In genomic region chr6:127793396-127793795, GRCh38 we compare ENCODE assay signal across 16 cellular contexts.
DNase-seq lines count a peak whose midpoint lies in the region; ATAC-seq and TF ChIP-seq lines count a peak whose summit lies in the region.
"Had no signal": no experiment of that assay in that cellular context is flagged by ENCODE, and none has a peak within 500 bp of the region (broad histone marks: within the 10 kb centered on the region; RNA-seq: fewer than 3 reads in every experiment).

No MANE protein-coding gene starts in this region.

- no peak for ATAC-seq in CD4-positive, alpha-beta T cell (ENCODE audit: poor library complexity)
- no peak for ATAC-seq in activated CD8-positive, alpha-beta T cell treated with anti-CD3 and anti-CD28 coated beads for 36 hours
- no peak for ATAC-seq in naive thymus-derived CD4-positive, alpha-beta T cell
- ATAC-seq in GM19397 (IDR thresholded peaks at IDR 0.05; ENCODE audit: unreplicated experiment): no peak

- POLR2A ChIA-PET in CD4-positive, alpha-beta T cell (lab: Charles Lee): interaction anchor here (1.4 to 1.8 kb wide), 3 partner anchors 11 to 107 kb away, joined by 3 to 4 read pairs (median 3); partner anchors contain the start of gene THEMIS
- POLR2A ChIA-PET in activated CD8-positive, alpha-beta T cell treated with anti-CD3 and anti-CD28 coated beads for 36 hours (lab: Charles Lee): interaction anchor here (1.0 kb wide), 1 partner anchor 20 kb away, joined by 3 read pairs; no protein-coding TSS in a partner anchor
- POLR2A ChIA-PET in naive thymus-derived CD4-positive, alpha-beta T cell (lab: Charles Lee): interaction anchor here (0.9 to 1.5 kb wide), 2 partner anchors 9 to 17 kb away, joined by 3 to 5 read pairs; no protein-coding TSS in a partner anchor

- H3K4me1 Mint-ChIP-seq in activated CD4-positive, alpha-beta T cell treated with anti-CD3 and anti-CD28 coated beads, Interleukin-2, amount 10 ng/mL, durations not matched to agents 24 days and 14 days: peaks cover 35% of the 10 kb centered on the region
- H3K4me1 Mint-ChIP-seq in CD4-positive, alpha-beta T cell (ENCODE audit: low read depth): peaks cover 91% of the 10 kb centered on the region
- H3K4me1 Mint-ChIP-seq in activated CD8-positive, alpha-beta T cell treated with anti-CD3 and anti-CD28 coated beads for 36 hours (ENCODE audit: low read depth): peaks cover 77% of the 10 kb centered on the region
- H3K4me1 Mint-ChIP-seq in naive thymus-derived CD4-positive, alpha-beta T cell: peaks cover 48 to 100% (median 92%) of the 10 kb centered on the region in 7 donors
- H3K4me1 Mint-ChIP-seq in endothelial cell (ENCODE audit: unreplicated experiment): peaks cover 15% of the 10 kb centered on the region
- H3K4me1 Mint-ChIP-seq: H9 had no signal

- no peak overlapping the region for H3K4me3 ChIP-seq in naive thymus-derived CD4-positive, alpha-beta T cell (ENCODE audit: low read length)
- H3K4me3 ChIP-seq: BLaER1 treated with 17β-estradiol and CSF1 and Interleukin-3, amounts not matched to agents 10 nM and 100 nM had no signal

- no peak for TF ChIP-seq CTCF in CD4-positive, alpha-beta T cell (IDR thresholded peaks at IDR 0.05)
- TF ChIP-seq CTCF in activated CD8-positive, alpha-beta T cell treated with anti-CD3 and anti-CD28 coated beads for 36 hours (IDR thresholded peaks at IDR 0.05): no peak
- no peak for TF ChIP-seq CTCF in endothelial cell (IDR thresholded peaks at IDR 0.05; ENCODE audit: unreplicated experiment)

- intact Hi-C loops in activated CD4-positive, alpha-beta T cell treated with anti-CD3 and anti-CD28 coated beads, Interleukin-2, amount 10 ng/mL, durations not matched to agents 24 days and 14 days (cut with micrococcal nuclease): no loop called here
- intact Hi-C loops in CD4-positive, alpha-beta T cell (cut with DNase I, micrococcal nuclease): loop anchor here in 1 of 2 experiments (5.0 kb wide), 1 partner anchor 46 kb away; no protein-coding TSS in a partner anchor
- intact Hi-C loops in activated CD8-positive, alpha-beta T cell treated with anti-CD3 and anti-CD28 coated beads for 36 hours (cut with micrococcal nuclease): no loop called here
- intact Hi-C loops in naive thymus-derived CD4-positive, alpha-beta T cell (cut with micrococcal nuclease): loop anchor here in 1 of 2 donors (2.0 kb wide), 1 partner anchor 17 kb away; no protein-coding TSS in a partner anchor

- no peaks in the 10 kb centered on the region for H3K27me3 Mint-ChIP-seq in activated CD4-positive, alpha-beta T cell treated with anti-CD3 and anti-CD28 coated beads, Interleukin-2, amount 10 ng/mL, durations not matched to agents 24 days and 14 days
- no peaks in the 10 kb centered on the region for H3K27me3 Mint-ChIP-seq in CD4-positive, alpha-beta T cell
- no peaks in the 10 kb centered on the region for H3K27me3 Mint-ChIP-seq in activated CD8-positive, alpha-beta T cell treated with anti-CD3 and anti-CD28 coated beads for 36 hours
- H3K27me3 Mint-ChIP-seq in naive thymus-derived CD4-positive, alpha-beta T cell: no peaks in the 10 kb centered on the region
- H3K27me3 Mint-ChIP-seq in endothelial cell (ENCODE audit: unreplicated experiment): peaks cover 1% of the 10 kb centered on the region

- peak overlapping the region; percentile 14 for H3K27ac Mint-ChIP-seq in activated CD4-positive, alpha-beta T cell treated with anti-CD3 and anti-CD28 coated beads, Interleukin-2, amount 10 ng/mL, durations not matched to agents 24 days and 14 days
- H3K27ac Mint-ChIP-seq in CD4-positive, alpha-beta T cell: peak overlapping the region; percentile 80
- peak overlapping the region; percentile 73 for H3K27ac Mint-ChIP-seq in activated CD8-positive, alpha-beta T cell treated with anti-CD3 and anti-CD28 coated beads for 36 hours
- H3K27ac Mint-ChIP-seq in naive thymus-derived CD4-positive, alpha-beta T cell: peak overlapping the region in 8 of 9 donors; percentile 6 to 90 (median 78)
- H3K27ac Mint-ChIP-seq in endothelial cell (ENCODE audit: unreplicated experiment): no peak overlapping the region
- H3K27ac Mint-ChIP-seq: H9 had no signal

- peaks cover 57% of the 10 kb centered on the region for H3K36me3 Mint-ChIP-seq in activated CD4-positive, alpha-beta T cell treated with anti-CD3 and anti-CD28 coated beads, Interleukin-2, amount 10 ng/mL, durations not matched to agents 24 days and 14 days (ENCODE audit: low read depth)
- peaks cover 54% of the 10 kb centered on the region for H3K36me3 Mint-ChIP-seq in CD4-positive, alpha-beta T cell (ENCODE audit: low read depth)
- peaks cover 68% of the 10 kb centered on the region for H3K36me3 Mint-ChIP-seq in activated CD8-positive, alpha-beta T cell treated with anti-CD3 and anti-CD28 coated beads for 36 hours (ENCODE audit: low read depth)
- peaks cover 10 to 47% (median 20%) of the 10 kb centered on the region in 5 donors for H3K36me3 Mint-ChIP-seq in naive thymus-derived CD4-positive, alpha-beta T cell
- H3K36me3 Mint-ChIP-seq in endothelial cell (ENCODE audit: low read depth, unreplicated experiment): no peaks in the 10 kb centered on the region

- no peaks in the 10 kb centered on the region for H3K27me3 ChIP-seq in CD4-positive, alpha-beta T cell (ENCODE audit: control insufficient read depth, insufficient read depth, low read length)
- H3K27me3 ChIP-seq in naive thymus-derived CD4-positive, alpha-beta T cell (ENCODE audit: control insufficient read depth in 2 of 2, insufficient read depth in 2 of 2, low read length in 2 of 2): no peaks in the 10 kb centered on the region
- H3K27me3 ChIP-seq: BLaER1 treated with 17β-estradiol and CSF1 and Interleukin-3, amounts not matched to agents 10 nM and 100 nM had no signal

- H3K9me3 ChIP-seq in CD4-positive, alpha-beta T cell (ENCODE audit: control insufficient read depth, low read length): no peaks in the 10 kb centered on the region
- no peaks in the 10 kb centered on the region for H3K9me3 ChIP-seq in naive thymus-derived CD4-positive, alpha-beta T cell (ENCODE audit: control insufficient read depth in 2 of 3, low read length in 3 of 3)
- H3K9me3 ChIP-seq: BLaER1 treated with 17β-estradiol and CSF1 and Interleukin-3, amounts not matched to agents 10 nM and 100 nM; Caco-2 had no signal

- CTCF ChIA-PET in CD4-positive, alpha-beta T cell (lab: Charles Lee): interaction anchor here (0.9 to 1.4 kb wide), 3 partner anchors 17 to 554 kb away, joined by 3 read pairs; no protein-coding TSS in a partner anchor
- CTCF ChIA-PET in activated CD8-positive, alpha-beta T cell treated with anti-CD3 and anti-CD28 coated beads for 36 hours (lab: Charles Lee): interaction anchor here (0.8 to 1.0 kb wide), 2 partner anchors 11 to 22 kb away, joined by 3 read pairs; no protein-coding TSS in a partner anchor
- CTCF ChIA-PET in naive thymus-derived CD4-positive, alpha-beta T cell (lab: Charles Lee): interaction anchor here (0.6 to 0.9 kb wide), 2 partner anchors 76 to 1879 kb away, joined by 3 read pairs; no protein-coding TSS in a partner anchor

- no peak for DNase-seq in activated CD4-positive, alpha-beta T cell treated with anti-CD3 and anti-CD28 coated beads, Interleukin-2, amount 10 ng/mL, durations not matched to agents 24 days and 14 days
- no peak for DNase-seq in activated CD4-positive, alpha-beta T cell treated with anti-CD3 and anti-CD28 coated beads, Interleukin-2, amount 50 U/mL, for 4 hours
- DNase-seq in CD4-positive, alpha-beta T cell: no peak
- no peak for DNase-seq in activated CD8-positive, alpha-beta T cell treated with anti-CD3 and anti-CD28 coated beads for 36 hours
- no peak for DNase-seq in naive thymus-derived CD4-positive, alpha-beta T cell
- DNase-seq in endothelial cell (ENCODE audit: low spot score): no peak
- no peak for DNase-seq in SK-N-DZ (ENCODE audit: low spot score)
- DNase-seq: 8988T, Caco-2, H9, Kasumi-1, NCI-H1417 treated with DMSO at 0.1 percent for 48 hours, NCI-H2029 treated with DMSO at 0.1 percent for 48 hours, NCI-H510A had no signal

- H3K9me3 Mint-ChIP-seq in activated CD4-positive, alpha-beta T cell treated with anti-CD3 and anti-CD28 coated beads, Interleukin-2, amount 10 ng/mL, durations not matched to agents 24 days and 14 days: peaks cover 7% of the 10 kb centered on the region
- H3K9me3 Mint-ChIP-seq in CD4-positive, alpha-beta T cell: no peaks in the 10 kb centered on the region
- H3K9me3 Mint-ChIP-seq in activated CD8-positive, alpha-beta T cell treated with anti-CD3 and anti-CD28 coated beads for 36 hours: peaks cover 1% of the 10 kb centered on the region
- H3K9me3 Mint-ChIP-seq in naive thymus-derived CD4-positive, alpha-beta T cell: peaks cover 0 to 2% (median 0%) of the 10 kb centered on the region in 11 donors
- no peaks in the 10 kb centered on the region for H3K9me3 Mint-ChIP-seq in endothelial cell (ENCODE audit: unreplicated experiment)
- H3K9me3 Mint-ChIP-seq: H9 had no signal

- H3K4me1 ChIP-seq in naive thymus-derived CD4-positive, alpha-beta T cell (ENCODE audit: control insufficient read depth in 2 of 2, insufficient read depth in 2 of 2, low read length in 2 of 2): peaks cover 39 to 43% of the 10 kb centered on the region in 2 donors
- H3K4me1 ChIP-seq: BLaER1 treated with 17β-estradiol and CSF1 and Interleukin-3, amounts not matched to agents 10 nM and 100 nM; Caco-2 had no signal

- peaks cover 0 to 16% (median 0%) of the 10 kb centered on the region in 3 experiments for H3K36me3 ChIP-seq in naive thymus-derived CD4-positive, alpha-beta T cell (ENCODE audit: control insufficient read depth in 2 of 3, insufficient read depth in 3 of 3, low read length in 3 of 3)
- H3K36me3 ChIP-seq: BLaER1 treated with 17β-estradiol and CSF1 and Interleukin-3, amounts not matched to agents 10 nM and 100 nM had no signal

- H3K4me3 Mint-ChIP-seq in activated CD4-positive, alpha-beta T cell treated with anti-CD3 and anti-CD28 coated beads, Interleukin-2, amount 10 ng/mL, durations not matched to agents 24 days and 14 days: no peak overlapping the region
- peak overlapping the region; percentile 46 for H3K4me3 Mint-ChIP-seq in CD4-positive, alpha-beta T cell
- H3K4me3 Mint-ChIP-seq in activated CD8-positive, alpha-beta T cell treated with anti-CD3 and anti-CD28 coated beads for 36 hours: no peak overlapping the region
- peak overlapping the region in 9 of 10 donors; percentile 7 to 80 (median 36) for H3K4me3 Mint-ChIP-seq in naive thymus-derived CD4-positive, alpha-beta T cell
- H3K4me3 Mint-ChIP-seq in endothelial cell (ENCODE audit: unreplicated experiment): no peak overlapping the region
- H3K4me3 Mint-ChIP-seq: H9 had no signal

- peak overlapping the region; percentile 14 for H3K27ac ChIP-seq in CD4-positive, alpha-beta T cell (ENCODE audit: low read depth, low read length)
- H3K27ac ChIP-seq in naive thymus-derived CD4-positive, alpha-beta T cell (ENCODE audit: low read depth, low read length): peak overlapping the region; percentile 43
- H3K27ac ChIP-seq: BLaER1 treated with 17β-estradiol and CSF1 and Interleukin-3, amounts not matched to agents 10 nM and 100 nM had no signal

Comparison
In these comparisons a context has a peak if more than half of its experiments do, and no peak if none do; other contexts are left out.
1. H3K4me3 Mint-ChIP-seq: peak in CD4-positive, alpha-beta T cell (single experiment) and naive thymus-derived CD4-positive, alpha-beta T cell (9 of 10); none in activated CD4-positive, alpha-beta T cell treated with anti-CD3 and anti-CD28 coated beads, Interleukin-2, amount 10 ng/mL, durations not matched to agents 24 days and 14 days (single experiment), activated CD8-positive, alpha-beta T cell treated with anti-CD3 and anti-CD28 coated beads for 36 hours (single experiment) and endothelial cell (single experiment).